Comparison of ENCODE assay signal across 8 cellular contexts in genomic region chr2:85890522-85891176, GRCh38. TPM values are rescaled to one million over a fixed set of nuclear protein-coding genes. Genes with fewer than 3 reads are reported as not detected.
DNase-seq lines count a peak whose midpoint lies in the region; ATAC-seq lines count a peak whose summit lies in the region.

No MANE protein-coding gene starts in this region.

- H3K9ac ChIP-seq in endocrine pancreas (ENCODE audit: control insufficient read depth, insufficient read depth, low read length), result no peak overlapping the region

- peak overlapping the region; percentile 83 for H3K27ac Mint-ChIP-seq in stimulated activated effector memory CD8-positive, alpha-beta T cell treated with anti-CD3 and anti-CD28 coated beads, Interleukin-12 subunit alpha, Interleukin-12 subunit beta, amount 100 ng/mL, for 72 hours

- no peaks in the 10 kb centered on the region for H3K36me3 ChIP-seq in endocrine pancreas (ENCODE audit: control insufficient read depth, insufficient read depth, low read length)

- peak overlapping the region; percentile 88 for H3K4me3 ChIP-seq in endocrine pancreas (ENCODE audit: control insufficient read depth, insufficient read depth, low read length)

- no peaks in the 10 kb centered on the region for H3K9me3 Mint-ChIP-seq in stimulated activated effector memory CD8-positive, alpha-beta T cell treated with anti-CD3 and anti-CD28 coated beads, Interleukin-12 subunit alpha, Interleukin-12 subunit beta, amount 100 ng/mL, for 72 hours

- no peak for ATAC-seq in stimulated activated effector memory CD8-positive, alpha-beta T cell treated with anti-CD3 and anti-CD28 coated beads, Interleukin-12 subunit alpha, Interleukin-12 subunit beta, amount 100 ng/mL, for 72 hours
- ATAC-seq in GM18867 (IDR thresholded peaks at IDR 0.05; ENCODE audit: unreplicated experiment), result no peak

- no peaks in the 10 kb centered on the region for H3K9me3 ChIP-seq in endocrine pancreas (ENCODE audit: control insufficient read depth, low read length)

- DNase-seq in SKM-1 treated with dmso at 0.1 percent for 144 hours (lab: John Stamatoyannopoulos, UW; ENCODE audit: unreplicated experiment) (peak; percentile 22), SKM-1 (lab: John Stamatoyannopoulos, UW; ENCODE audit: unreplicated experiment) (no peak), SK-MEL-5 (ENCODE audit: low read depth, low spot score) (peak; percentile 30), NK-92 (lab: John Stamatoyannopoulos, UW; ENCODE audit: unreplicated experiment) (no peak)
- DNase-seq in stimulated activated effector memory CD8-positive, alpha-beta T cell treated with anti-CD3 and anti-CD28 coated beads, Interleukin-12 subunit alpha, Interleukin-12 subunit beta, amount 100 ng/mL, for 72 hours (ENCODE audit: low spot score in 2 of 2), result no peak
- no peak for DNase-seq in stimulated activated CD4-positive, alpha-beta T cell treated with anti-CD3 and anti-CD28 coated beads, Interleukin-12 subunit alpha, Interleukin-12 subunit beta, amount 100 ng/mL, for 4 hours

- H3K4me1 Mint-ChIP-seq in stimulated activated effector memory CD8-positive, alpha-beta T cell treated with anti-CD3 and anti-CD28 coated beads, Interleukin-12 subunit alpha, Interleukin-12 subunit beta, amount 100 ng/mL, for 72 hours, result peaks cover 64% of the 10 kb centered on the region

- in situ Hi-C loops in SK-MEL-5 (cut with HindIII; ENCODE audit: low pct_unique_long_range_greater_than_20kb, low sequenced_read_pairs), result no loop called here

- H3K36me3 Mint-ChIP-seq in stimulated activated effector memory CD8-positive, alpha-beta T cell treated with anti-CD3 and anti-CD28 coated beads, Interleukin-12 subunit alpha, Interleukin-12 subunit beta, amount 100 ng/mL, for 72 hours, result peaks cover 7% of the 10 kb centered on the region

- H3K4me3 Mint-ChIP-seq in stimulated activated effector memory CD8-positive, alpha-beta T cell treated with anti-CD3 and anti-CD28 coated beads, Interleukin-12 subunit alpha, Interleukin-12 subunit beta, amount 100 ng/mL, for 72 hours, result peak overlapping the region; percentile 85

- peaks cover 5% of the 10 kb centered on the region for H3K4me1 ChIP-seq in endocrine pancreas (ENCODE audit: control insufficient read depth, insufficient read depth, low read length)

- no peaks in the 10 kb centered on the region for H3K27me3 ChIP-seq in endocrine pancreas (ENCODE audit: control insufficient read depth, insufficient read depth, low read length)

RNA-seq across cellular contexts. Expression of gene ST3GAL5, which starts 1.9 kb away (rescaled TPM):
- total RNA-seq in SK-MEL-5 (2014; rRNA removed; shearing (Covaris generic)), result 70.8 and 71.0 TPM in 2 replicates
- 40.6 and 53.3 TPM in 2 replicates for polyA plus RNA-seq in SK-MEL-5 (2015; cell fraction: cytosol; rRNA removed)
- 57.8 and 64.6 TPM in 2 replicates for polyA plus RNA-seq in SK-MEL-5 (2015; cell fraction: nucleus; rRNA removed)

Comparison
In these comparisons a context has a peak if more than half of its experiments do, and no peak if none do; other contexts are left out.
1. DNase-seq: peak in SKM-1 treated with dmso at 0.1 percent for 144 hours (single experiment) and SK-MEL-5 (single experiment); none in SKM-1 (single experiment), stimulated activated effector memory CD8-positive, alpha-beta T cell treated with anti-CD3 and anti-CD28 coated beads, Interleukin-12 subunit alpha, Interleukin-12 subunit beta, amount 100 ng/mL, for 72 hours (0 of 2), NK-92 (single experiment) and stimulated activated CD4-positive, alpha-beta T cell treated with anti-CD3 and anti-CD28 coated beads, Interleukin-12 subunit alpha, Interleukin-12 subunit beta, amount 100 ng/mL, for 4 hours (single experiment).